ENCODE assay signal across 8 cellular contexts in the genomic region with DNA sequence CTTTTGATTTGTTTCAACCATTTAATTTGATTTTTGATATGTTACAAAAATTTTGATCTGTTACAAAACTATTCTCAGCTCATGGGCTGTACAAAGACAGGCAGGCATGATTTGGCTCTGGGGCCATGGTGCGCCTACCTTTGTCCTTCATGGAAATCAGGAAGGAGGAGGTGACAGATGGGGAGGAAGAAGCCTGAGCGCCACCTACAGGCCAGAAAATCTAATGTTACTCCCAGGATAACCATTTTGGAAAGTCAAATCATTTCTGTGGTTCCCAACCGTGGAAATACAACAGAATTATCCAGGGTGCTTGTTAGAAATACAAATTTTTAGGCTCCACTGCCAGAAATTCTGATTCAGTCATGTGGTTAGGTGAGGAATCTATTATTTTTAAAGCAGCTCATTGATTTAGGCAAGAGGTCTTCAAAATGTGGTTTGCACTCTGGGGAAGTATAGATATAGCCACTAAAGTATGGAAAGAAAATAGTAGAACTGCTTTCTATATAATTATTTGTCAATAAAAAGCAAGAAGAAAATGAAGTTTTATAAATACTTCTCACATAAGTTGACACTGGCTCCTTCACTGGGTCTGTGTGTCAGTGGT.
DNase-seq lines count a peak whose midpoint lies in the region; ATAC-seq and TF ChIP-seq lines count a peak whose summit lies in the region.

No MANE protein-coding gene starts in this region.

- H3K9me3 Mint-ChIP-seq in nephron: no peaks in the 10 kb centered on the region
- H3K9me3 Mint-ChIP-seq in immature natural killer cell: peaks cover 0 to 9% (median 0%) of the 10 kb centered on the region in 6 donors
- no peaks in the 10 kb centered on the region for H3K9me3 Mint-ChIP-seq in activated T-helper 17 cell treated with anti-CD3 and anti-CD28 coated beads, Interleukin-2, amount 50 U/mL, for 72 hours

- H3K4me1 Mint-ChIP-seq in nephron: peaks cover 10% of the 10 kb centered on the region
- no peaks in the 10 kb centered on the region for H3K4me1 Mint-ChIP-seq in immature natural killer cell
- no peaks in the 10 kb centered on the region for H3K4me1 Mint-ChIP-seq in activated T-helper 17 cell treated with anti-CD3 and anti-CD28 coated beads, Interleukin-2, amount 50 U/mL, for 72 hours

- H3K4me3 Mint-ChIP-seq in nephron (no peak overlapping the region), immature natural killer cell (no peak overlapping the region)
- H3K4me3 Mint-ChIP-seq in activated T-helper 17 cell treated with anti-CD3 and anti-CD28 coated beads, Interleukin-2, amount 50 U/mL, for 72 hours: no peak overlapping the region

- TF ChIP-seq POLR2A in NB4 (IDR thresholded peaks at IDR 0.05; ENCODE audit: extremely low read depth, insufficient read length) (no peak), lower leg skin (IDR thresholded peaks at IDR 0.05) (no peak)

- 53 to 59% methylated on average over 3 of the region's 3 CpGs for WGBS in lower leg skin, 2 donors

- H3K27ac Mint-ChIP-seq in nephron: no peak overlapping the region
- no peak overlapping the region for H3K27ac Mint-ChIP-seq in immature natural killer cell
- no peak overlapping the region for H3K27ac Mint-ChIP-seq in activated T-helper 17 cell treated with anti-CD3 and anti-CD28 coated beads, Interleukin-2, amount 50 U/mL, for 72 hours

- H3K36me3 Mint-ChIP-seq in nephron (ENCODE audit: low read depth) (no peaks in the 10 kb centered on the region), immature natural killer cell (no peaks in the 10 kb centered on the region)
- no peaks in the 10 kb centered on the region for H3K36me3 Mint-ChIP-seq in activated T-helper 17 cell treated with anti-CD3 and anti-CD28 coated beads, Interleukin-2, amount 50 U/mL, for 72 hours (ENCODE audit: low read depth)

- in situ Hi-C loops in astrocyte of the spinal cord (cut with HindIII; ENCODE audit: low sequenced_read_pairs): no loop called here

- no peaks in the 10 kb centered on the region for H3K27me3 Mint-ChIP-seq in nephron (ENCODE audit: low read depth)
- H3K27me3 Mint-ChIP-seq in immature natural killer cell (ENCODE audit: low read depth in 3 of 3): peaks cover 5 to 12% (median 6%) of the 10 kb centered on the region in 3 donors
- H3K27me3 Mint-ChIP-seq in activated T-helper 17 cell treated with anti-CD3 and anti-CD28 coated beads, Interleukin-2, amount 50 U/mL, for 72 hours: peaks cover 32% of the 10 kb centered on the region

- TF ChIP-seq CTCF in GM12864 (IDR thresholded peaks at IDR 0.05; ENCODE audit: low read depth, low read length, missing control alignments) (peak; percentile 73), NB4 (IDR thresholded peaks at IDR 0.05; ENCODE audit: low read depth, low read length) (peak; percentile 68), astrocyte of the spinal cord (IDR thresholded peaks at IDR 0.05; ENCODE audit: low read depth, low read length) (peak; percentile 62), nephron (IDR thresholded peaks at IDR 0.05; ENCODE audit: unreplicated experiment in 3 of 3) (peak; percentile 28 to 48 (median 43)), lower leg skin (IDR thresholded peaks at IDR 0.05) (no peak)

- intact Hi-C loops in lower leg skin (cut with DNase I; ENCODE audit: low total_unique reads): no loop called here

- no peak overlapping the region for H3K4me3 ChIP-seq in GM12864 (ENCODE audit: low read depth, low read length)
- no peak overlapping the region for H3K4me3 ChIP-seq in NB4 (ENCODE audit: low read depth, low read length)
- H3K4me3 ChIP-seq in astrocyte of the spinal cord (ENCODE audit: low read depth, low read length): no peak overlapping the region
- H3K4me3 ChIP-seq in lower leg skin (ENCODE audit: low read depth, poor library complexity, severe bottlenecking): no peak overlapping the region

- no peak for ATAC-seq in activated T-helper 17 cell treated with anti-CD3 and anti-CD28 coated beads, Interleukin-2, amount 50 U/mL, for 72 hours (replicated peaks)

- DNase-seq in AG08395 (ENCODE audit: low spot score): peak; percentile 43
- DNase-seq in GM12864 (ENCODE audit: low read depth): no peak
- DNase-seq in NB4 (ENCODE audit: low read depth): peak; percentile 37
- DNase-seq in astrocyte of the spinal cord (ENCODE audit: low read depth, low spot score): peak; percentile 28
- DNase-seq in immature natural killer cell: no peak
- no peak for DNase-seq in lower leg skin (ENCODE audit: low spot score in 2 of 2)

Comparison
In these comparisons a context has a peak if more than half of its experiments do, and no peak if none do; other contexts are left out.
1. DNase-seq: peak in AG08395 (single experiment), NB4 (single experiment) and astrocyte of the spinal cord (single experiment); none in GM12864 (single experiment), immature natural killer cell (0 of 3) and lower leg skin (0 of 2).
2. CTCF ChIP-seq: peak in GM12864 (single experiment), NB4 (single experiment), astrocyte of the spinal cord (single experiment) and nephron (3 of 3); none in lower leg skin (0 of 3).